Comparison of ENCODE assay signal across 1 cellular context in the genomic region with DNA sequence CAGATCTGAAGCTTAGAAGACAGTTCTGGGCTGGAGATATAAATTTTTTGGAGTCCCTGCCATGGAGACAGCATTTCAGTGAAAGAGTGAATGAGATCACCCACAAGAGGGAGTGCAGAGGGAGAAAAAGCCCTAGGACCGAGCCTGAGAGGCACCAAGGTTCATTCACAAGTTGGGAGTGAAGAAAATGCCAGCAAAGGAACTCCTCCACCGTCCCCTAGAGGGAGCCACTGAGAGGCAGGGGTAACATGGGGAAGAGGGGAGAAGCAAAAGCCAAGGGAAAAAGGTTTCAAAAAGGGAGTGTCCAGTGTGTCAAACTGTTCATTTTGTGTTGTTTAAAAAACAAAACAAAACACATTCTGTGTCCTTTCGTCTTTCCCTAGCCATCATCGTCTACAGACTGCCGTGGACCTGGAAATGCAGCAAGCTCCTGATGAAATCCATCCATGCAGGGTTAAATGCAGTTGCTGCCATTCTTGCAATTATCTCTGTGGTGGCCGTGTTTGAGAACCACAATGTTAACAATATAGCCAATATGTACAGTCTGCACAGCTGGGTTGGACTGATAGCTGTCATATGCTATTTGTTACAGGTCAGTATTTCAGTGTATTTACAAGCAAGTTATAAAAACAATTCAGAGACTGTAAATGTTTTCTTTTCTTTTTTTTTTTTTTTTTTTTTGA.
TF ChIP-seq lines count a peak whose summit lies in the region.

No MANE protein-coding gene starts in this region.

TF ChIP-seq in IMR-90, 13 proteins besides CTCF, POLR2A, EP300 and RAD21 (continued from another document):
- no peak for TF ChIP-seq MAZ (IDR thresholded peaks at IDR 0.05; ENCODE audit: borderline replicate concordance, low read depth, low read length)
- TF ChIP-seq NFE2L2 (IDR thresholded peaks at IDR 0.05; ENCODE audit: low read depth, low read length): no peak
- TF ChIP-seq CHD1 (IDR thresholded peaks at IDR 0.05; ENCODE audit: low read depth, low read length): no peak
- no peak for TF ChIP-seq SMC3 (IDR thresholded peaks at IDR 0.05; ENCODE audit: low read depth, low read length)
- TF ChIP-seq, protein P1, sequence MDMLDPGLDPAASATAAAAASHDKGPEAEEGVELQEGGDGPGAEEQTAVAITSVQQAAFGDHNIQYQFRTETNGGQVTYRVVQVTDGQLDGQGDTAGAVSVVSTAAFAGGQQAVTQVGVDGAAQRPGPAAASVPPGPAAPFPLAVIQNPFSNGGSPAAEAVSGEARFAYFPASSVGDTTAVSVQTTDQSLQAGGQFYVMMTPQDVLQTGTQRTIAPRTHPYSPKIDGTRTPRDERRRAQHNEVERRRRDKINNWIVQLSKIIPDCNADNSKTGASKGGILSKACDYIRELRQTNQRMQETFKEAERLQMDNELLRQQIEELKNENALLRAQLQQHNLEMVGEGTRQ (IDR thresholded peaks at IDR 0.05; ENCODE audit: low read depth, low read length): no peak
